ENCODE assay signal across 23 cellular contexts in genomic region chr1:244412116-244412639, GRCh38. TPM values are rescaled to one million over a fixed set of nuclear protein-coding genes. Genes with fewer than 3 reads are reported as not detected.
A peak's percentile ranks its signal among the peaks of the same experiment; 100 is the strongest.
DNase-seq lines count a peak whose midpoint lies in the region; ATAC-seq, FAIRE-seq and TF ChIP-seq lines count a peak whose summit lies in the region.
"Had no signal": no experiment of that assay in that cellular context is flagged by ENCODE, and none has a peak within 500 bp of the region (broad histone marks: within the 10 kb centered on the region; RNA-seq: fewer than 3 reads in every experiment).

No MANE protein-coding gene starts in this region.

- peak overlapping the region; percentile 37 for H3K27ac Mint-ChIP-seq in CD8-positive, alpha-beta T cell
- H3K27ac Mint-ChIP-seq in astrocyte (ENCODE audit: unreplicated experiment) (no peak overlapping the region), HFFc6 (no peak overlapping the region)

- peaks cover 3% of the 10 kb centered on the region for H3K4me1 Mint-ChIP-seq in CD8-positive, alpha-beta T cell (ENCODE audit: low read depth)
- peaks cover 2% of the 10 kb centered on the region for H3K4me1 Mint-ChIP-seq in astrocyte (ENCODE audit: low read depth, unreplicated experiment)
- peaks cover 41% of the 10 kb centered on the region for H3K4me1 Mint-ChIP-seq in HFFc6 (ENCODE audit: low read depth)

- no peaks in the 10 kb centered on the region for H3K4me1 ChIP-seq in CD8-positive, alpha-beta T cell (ENCODE audit: insufficient read depth, low read length)
- no peaks in the 10 kb centered on the region for H3K4me1 ChIP-seq in astrocyte (ENCODE audit: insufficient read depth, low read length)
- H3K4me1 ChIP-seq in Peyer's patch = no peaks in the 10 kb centered on the region

- no peak for ATAC-seq in CD8-positive, alpha-beta T cell
- ATAC-seq in GM19351 (IDR thresholded peaks at IDR 0.05; ENCODE audit: unreplicated experiment) = no peak
- ATAC-seq: A549, HepG2 had no signal

- H3K9me3 ChIP-seq in CD8-positive, alpha-beta T cell (ENCODE audit: low read length) = no peaks in the 10 kb centered on the region
- H3K9me3 ChIP-seq in astrocyte (ENCODE audit: insufficient read depth, low read depth, low read length) = no peaks in the 10 kb centered on the region
- H3K9me3 ChIP-seq in Peyer's patch = no peaks in the 10 kb centered on the region
- H3K9me3 ChIP-seq: A549 had no signal

- H3K9ac ChIP-seq in astrocyte (ENCODE audit: low read length) = no peak overlapping the region

- TF ChIP-seq POLR2A in Peyer's patch (IDR thresholded peaks at IDR 0.05) = no peak

- DNase-seq in Ammon's horn (ENCODE audit: low spot score) (peak; percentile 62), astrocyte (ENCODE audit: low read depth) (no peak), middle frontal gyrus (ENCODE audit: extremely low spot score, low spot score) (peak; percentile 36), Peyer's patch (no peak), HFFc6 (no peak)
- no peak for DNase-seq in CD8-positive, alpha-beta T cell
- DNase-seq: C1 segment of cervical spinal cord; COR-L47; DMS153; GF-D8; GOT3; KBM-7; NCI-H1105; NCI-H2081 treated with DMSO at 0.1 percent for 48 hours; NCI-H446 treated with DMSO at 0.1 percent for 48 hours; NCI-H69; NK-92 treated with Interleukin-12 subunit alpha and Interleukin-12 subunit beta, amount 100 ng/mL, for 24 hours; Right ventricle myocardium superior had no signal

- no peaks in the 10 kb centered on the region for H3K79me2 ChIP-seq in astrocyte (ENCODE audit: insufficient read depth, low read length)

- no peak for TF ChIP-seq CTCF in CD8-positive, alpha-beta T cell (IDR thresholded peaks at IDR 0.05)
- TF ChIP-seq CTCF in astrocyte (IDR thresholded peaks at IDR 0.05; ENCODE audit: insufficient read depth, low read depth, low read length) (no peak), Peyer's patch (IDR thresholded peaks at IDR 0.05) (no peak), HFFc6 (IDR thresholded peaks at IDR 0.05) (no peak)

- H3K4me2 ChIP-seq in astrocyte (ENCODE audit: low read length) = no peak overlapping the region
- H3K4me2 ChIP-seq: A549 had no signal

- no peaks in the 10 kb centered on the region for H4K20me1 ChIP-seq in astrocyte (ENCODE audit: insufficient read depth, low read length)

- FAIRE-seq in astrocyte (lab: Jason Lieb, UNC) = no peak
- FAIRE-seq: A549, GM19239, HepG2, RCC 7860 had no signal

- no peak overlapping the region for H3K4me3 Mint-ChIP-seq in CD8-positive, alpha-beta T cell
- peak overlapping the region; percentile 12 for H3K4me3 Mint-ChIP-seq in astrocyte (ENCODE audit: unreplicated experiment)
- H3K4me3 Mint-ChIP-seq in HFFc6 = no peak overlapping the region

- H3K27me3 ChIP-seq in CD8-positive, alpha-beta T cell (ENCODE audit: insufficient read depth, low read length) = no peaks in the 10 kb centered on the region
- no peaks in the 10 kb centered on the region for H3K27me3 ChIP-seq in astrocyte (ENCODE audit: insufficient read depth, low read length)
- no peaks in the 10 kb centered on the region for H3K27me3 ChIP-seq in Peyer's patch

- H3K4me3 ChIP-seq in CD8-positive, alpha-beta T cell (ENCODE audit: low read depth, low read length) = no peak overlapping the region
- H3K4me3 ChIP-seq in astrocyte (ENCODE audit: insufficient read depth, low read depth, low read length) (no peak overlapping the region), Peyer's patch (no peak overlapping the region)
- H3K4me3 ChIP-seq: A549 had no signal

- H3K27me3 Mint-ChIP-seq in CD8-positive, alpha-beta T cell (ENCODE audit: low read depth) = no peaks in the 10 kb centered on the region
- H3K27me3 Mint-ChIP-seq in astrocyte (ENCODE audit: low read depth, unreplicated experiment) (no peaks in the 10 kb centered on the region), HFFc6 (ENCODE audit: insufficient read depth) (no peaks in the 10 kb centered on the region)

- H3K27ac ChIP-seq in CD8-positive, alpha-beta T cell (ENCODE audit: low read depth, low read length) = no peak overlapping the region
- H3K27ac ChIP-seq in astrocyte (ENCODE audit: low read depth, low read length) (no peak overlapping the region), Peyer's patch (no peak overlapping the region)
- H3K27ac ChIP-seq: A549 had no signal

- H3K9me3 Mint-ChIP-seq in CD8-positive, alpha-beta T cell = no peaks in the 10 kb centered on the region
- H3K9me3 Mint-ChIP-seq in astrocyte (ENCODE audit: unreplicated experiment) = peaks cover 4% of the 10 kb centered on the region
- H3K9me3 Mint-ChIP-seq in HFFc6 = no peaks in the 10 kb centered on the region

- POLR2A ChIA-PET in CD8-positive, alpha-beta T cell (lab: Charles Lee) = no interaction called here

- peaks cover 96% of the 10 kb centered on the region for H3K36me3 Mint-ChIP-seq in CD8-positive, alpha-beta T cell
- H3K36me3 Mint-ChIP-seq in astrocyte (ENCODE audit: low read depth, unreplicated experiment) = peaks cover 16% of the 10 kb centered on the region
- peaks cover 40% of the 10 kb centered on the region for H3K36me3 Mint-ChIP-seq in HFFc6 (ENCODE audit: low read depth)

- CTCF ChIA-PET in CD8-positive, alpha-beta T cell (lab: Charles Lee) = no interaction called here

- intact Hi-C loops in CD8-positive, alpha-beta T cell (cut with DNase I, micrococcal nuclease) = no loop called here

- no peak overlapping the region for H2AFZ ChIP-seq in astrocyte (ENCODE audit: low read depth, low read length)

- H3K36me3 ChIP-seq in CD8-positive, alpha-beta T cell (ENCODE audit: insufficient read depth, low read length) = peaks cover 62% of the 10 kb centered on the region
- H3K36me3 ChIP-seq in astrocyte (ENCODE audit: insufficient read depth, low read length) = peaks cover 58% of the 10 kb centered on the region
- H3K36me3 ChIP-seq in Peyer's patch = peaks cover 0 to 71% (median 3%) of the 10 kb centered on the region in 3 donors

RNA-seq across cellular contexts. Expression of gene ADSS2, which starts 39.5 kb away (rescaled TPM):
- total RNA-seq in CD8-positive, alpha-beta T cell = 10 to 100 TPM; 34.0 to 34.7 TPM
- 53.9 and 54.4 TPM in 2 replicates for total RNA-seq in astrocyte
- total RNA-seq in Peyer's patch = 10 to 100 TPM; 26.9 to 47.0 (median 30.4) TPM
- total RNA-seq in HFFc6 (2021; fragmentation: NEBNext Ultra II Directional; extraction: Animal tissue kit (Norgen Biotek cat#: 25700)) = 10 to 100 TPM; 38.6 to 45.0 (median 41.1) TPM

RNA-seq across cellular contexts. Expression of gene CATSPERE, which starts 48.9 kb away (rescaled TPM):
- under 1 TPM; 0.33 to 0.92 TPM for total RNA-seq in CD8-positive, alpha-beta T cell
- 1.1 TPM in 2 replicates for total RNA-seq in astrocyte
- total RNA-seq in Peyer's patch = 1 to 10 TPM in 2 of 4 donors, under 1 TPM in 1, not detected in 1; 0.18 to 9.3 (median 1.2) TPM
- under 1 TPM; 0.15 to 0.74 (median 0.34) TPM for total RNA-seq in HFFc6 (2021; fragmentation: NEBNext Ultra II Directional; extraction: Animal tissue kit (Norgen Biotek cat#: 25700))

Comparison
In these comparisons a context has a peak if more than half of its experiments do, and no peak if none do; other contexts are left out.
1. DNase-seq: peak in Ammon's horn (single experiment) and middle frontal gyrus (single experiment); none in CD8-positive, alpha-beta T cell (0 of 7), astrocyte (single experiment), Peyer's patch (0 of 3) and HFFc6 (single experiment).